Comparison of ENCODE assay signal across 8 cellular contexts in genomic region chr20:52783769-52784168, GRCh38.
A peak's percentile ranks its signal among the peaks of the same experiment; 100 is the strongest.
DNase-seq lines count a peak whose midpoint lies in the region; ATAC-seq, FAIRE-seq and TF ChIP-seq lines count a peak whose summit lies in the region.
"Had no signal": no experiment of that assay in that cellular context is flagged by ENCODE, and none has a peak within 500 bp of the region (broad histone marks: within the 10 kb centered on the region; RNA-seq: fewer than 3 reads in every experiment).

No MANE protein-coding gene starts in this region.

- TF ChIP-seq CTCF in GM06990 (IDR thresholded peaks at IDR 0.05; ENCODE audit: insufficient read depth, low read length, poor library complexity, severe bottlenecking) (peak; percentile 25), left lung (IDR thresholded peaks at IDR 0.05) (no peak)

- H3K27ac ChIP-seq in small intestine (ENCODE audit: low read depth in 1 of 2, low read length in 1 of 2) (no peak overlapping the region), left lung (no peak overlapping the region)

- H3K9me3 Mint-ChIP-seq in activated naive CD4-positive, alpha-beta T cell treated with anti-CD3 and anti-CD28 coated beads, Interleukin-2, amount 50 U/mL, for 72 hours = no peaks in the 10 kb centered on the region

- H3K36me3 Mint-ChIP-seq in activated naive CD4-positive, alpha-beta T cell treated with anti-CD3 and anti-CD28 coated beads, Interleukin-2, amount 50 U/mL, for 72 hours = peaks cover 0 to 8% of the 10 kb centered on the region in 2 donors

- H3K4me3 ChIP-seq in GM06990 (replicated peaks; ENCODE audit: low read depth, low read length) (no peak overlapping the region), small intestine (ENCODE audit: low read depth in 1 of 2, low read length in 2 of 2) (no peak overlapping the region), left lung (no peak overlapping the region)
- no peak overlapping the region for H3K4me3 ChIP-seq in Jurkat, Clone E6-1 (ENCODE audit: low read length)

- H3K27me3 ChIP-seq in GM06990 (replicated peaks; ENCODE audit: control insufficient read depth, insufficient read depth, low read length) (no peaks in the 10 kb centered on the region; the same call in 1 of the 2 replicates), small intestine (ENCODE audit: control insufficient read depth in 2 of 2, insufficient read depth in 2 of 2, low read length in 2 of 2) (no peaks in the 10 kb centered on the region), left lung (no peaks in the 10 kb centered on the region)

- WGBS in small intestine, 3 donors = 33 to 57% (median 44%) methylated on average over 2 of the region's 2 CpGs

- intact Hi-C loops in left lung (cut with DNase I) = no loop called here

- H3K36me3 ChIP-seq in GM06990 (ENCODE audit: control insufficient read depth, insufficient read depth, low read length) (no peaks in the 10 kb centered on the region), small intestine (ENCODE audit: control insufficient read depth in 2 of 2, insufficient read depth in 2 of 2, low read length in 2 of 2) (no peaks in the 10 kb centered on the region), left lung (no peaks in the 10 kb centered on the region)

- peak; percentile 41 to 48 for ATAC-seq in activated naive CD4-positive, alpha-beta T cell treated with anti-CD3 and anti-CD28 coated beads, Interleukin-2, amount 50 U/mL, for 72 hours
- ATAC-seq in left lung = no peak
- ATAC-seq in GM21381 (IDR thresholded peaks at IDR 0.05; ENCODE audit: unreplicated experiment) = no peak

- no peak for DNase-seq in GM06990 (ENCODE audit: extremely low read depth, insufficient read length)
- peak; percentile 20 for DNase-seq in Jurkat, Clone E6-1 (ENCODE audit: low read depth, low spot score)
- DNase-seq in activated naive CD4-positive, alpha-beta T cell treated with anti-CD3 and anti-CD28 coated beads, Interleukin-2, amount 50 U/mL, for 72 hours (ENCODE audit: low spot score in 2 of 2) = peak in 1 of 2 donors; percentile 34
- peak; percentile 11 for DNase-seq in small intestine
- no peak for DNase-seq in left lung
- DNase-seq in effector CD8-positive, alpha-beta T cell (lab: John Stamatoyannopoulos, UW) = no peak
- DNase-seq: SHP77 had no signal

- H3K27ac Mint-ChIP-seq in activated naive CD4-positive, alpha-beta T cell treated with anti-CD3 and anti-CD28 coated beads, Interleukin-2, amount 50 U/mL, for 72 hours = no peak overlapping the region

- H3K4me1 ChIP-seq in small intestine (ENCODE audit: control insufficient read depth in 2 of 2, insufficient read depth in 1 of 2, low read depth in 1 of 2, low read length in 1 of 2) (no peaks in the 10 kb centered on the region), left lung (no peaks in the 10 kb centered on the region)

- FAIRE-seq in small intestine (lab: Jason Lieb, UNC) = no peak

- no peaks in the 10 kb centered on the region for H3K9me3 ChIP-seq in small intestine (ENCODE audit: control insufficient read depth, low read depth)
- H3K9me3 ChIP-seq in left lung = no peaks in the 10 kb centered on the region

Comparison
In these comparisons a context has a peak if more than half of its experiments do, and no peak if none do; other contexts are left out.
1. DNase-seq: peak in Jurkat, Clone E6-1 (single experiment) and small intestine (single experiment); none in GM06990 (single experiment), left lung (0 of 2) and effector CD8-positive, alpha-beta T cell (single experiment).
2. ATAC-seq: peak in activated naive CD4-positive, alpha-beta T cell treated with anti-CD3 and anti-CD28 coated beads, Interleukin-2, amount 50 U/mL, for 72 hours (2 of 2); none in left lung (single experiment) and GM21381 (single experiment).